In the genomic region with DNA sequence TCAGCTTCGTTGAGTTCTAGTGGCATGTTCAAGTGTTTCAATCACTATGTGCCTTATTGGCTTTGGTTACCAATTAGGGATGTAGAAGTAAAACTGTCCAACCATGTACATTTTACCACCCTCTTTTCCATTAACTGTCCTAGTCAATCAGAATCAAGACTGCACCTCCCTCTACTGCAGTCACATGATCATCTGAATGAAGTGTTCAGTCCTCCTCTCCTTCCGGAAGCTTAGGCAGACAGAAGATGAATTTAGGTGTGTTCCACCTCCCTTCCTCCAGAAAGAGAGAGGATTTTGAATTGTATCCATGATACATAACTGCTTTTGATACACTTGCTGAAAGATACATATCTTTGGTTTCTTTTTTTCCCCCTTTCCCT, we compare ENCODE assay signal across 16 cellular contexts.
A peak's percentile ranks its signal among the peaks of the same experiment; 100 is the strongest.
DNase-seq lines count a peak whose midpoint lies in the region; ATAC-seq, FAIRE-seq and TF ChIP-seq lines count a peak whose summit lies in the region.
"Had no signal": no experiment of that assay in that cellular context is flagged by ENCODE, and none has a peak within 500 bp of the region (broad histone marks: within the 10 kb centered on the region; RNA-seq: fewer than 3 reads in every experiment).

No MANE protein-coding gene starts in this region.

- no peaks in the 10 kb centered on the region for H3K9me3 Mint-ChIP-seq in stimulated activated naive CD8-positive, alpha-beta T cell treated with anti-CD3 and anti-CD28 coated beads, Interleukin-15, Interleukin-2, amounts not matched to agents 100 ng/mL and 50 ng/mL, for 24 hours
- H3K9me3 Mint-ChIP-seq in effector memory CD8-positive, alpha-beta T cell: no peaks in the 10 kb centered on the region

- peak overlapping the region; percentile 76 for H3K27ac Mint-ChIP-seq in stimulated activated naive CD8-positive, alpha-beta T cell treated with anti-CD3 and anti-CD28 coated beads, Interleukin-15, Interleukin-2, amounts not matched to agents 100 ng/mL and 50 ng/mL, for 24 hours
- H3K27ac Mint-ChIP-seq in effector memory CD8-positive, alpha-beta T cell: peak overlapping the region; percentile 89 to 91
- H3K27ac Mint-ChIP-seq: B cell had no signal

- H3K27ac ChIP-seq in Peyer's patch: peak overlapping the region in 3 of 4 donors; percentile 33 to 62 (median 53)
- no peak overlapping the region for H3K27ac ChIP-seq in pancreas
- H3K27ac ChIP-seq: ovary had no signal

- H3K4me3 ChIP-seq in Peyer's patch (no peak overlapping the region), pancreas (no peak overlapping the region)
- H3K4me3 ChIP-seq: ovary had no signal

- no peak for FAIRE-seq in pancreas (lab: Jason Lieb, UNC)

- no peak for TF ChIP-seq POLR2A in Peyer's patch (IDR thresholded peaks at IDR 0.05)

- H3K4me1 ChIP-seq in Peyer's patch (no peaks in the 10 kb centered on the region), pancreas (no peaks in the 10 kb centered on the region)

- H3K4me1 Mint-ChIP-seq in stimulated activated naive CD8-positive, alpha-beta T cell treated with anti-CD3 and anti-CD28 coated beads, Interleukin-15, Interleukin-2, amounts not matched to agents 100 ng/mL and 50 ng/mL, for 24 hours (ENCODE audit: low read depth): peaks cover 21% of the 10 kb centered on the region
- H3K4me1 Mint-ChIP-seq in effector memory CD8-positive, alpha-beta T cell (ENCODE audit: low read depth in 2 of 2): peaks cover 32 to 34% of the 10 kb centered on the region in 2 donors
- H3K4me1 Mint-ChIP-seq: B cell had no signal

- H3K36me3 ChIP-seq in Peyer's patch (peaks cover 0 to 45% (median 0%) of the 10 kb centered on the region in 3 donors), pancreas (peaks cover 0 to 3% (median 0%) of the 10 kb centered on the region in 3 donors)
- H3K36me3 ChIP-seq: ovary had no signal

- peaks cover 28% of the 10 kb centered on the region for H3K36me3 Mint-ChIP-seq in stimulated activated naive CD8-positive, alpha-beta T cell treated with anti-CD3 and anti-CD28 coated beads, Interleukin-15, Interleukin-2, amounts not matched to agents 100 ng/mL and 50 ng/mL, for 24 hours (ENCODE audit: low read depth)
- peaks cover 13% of the 10 kb centered on the region for H3K36me3 Mint-ChIP-seq in effector memory CD8-positive, alpha-beta T cell (ENCODE audit: insufficient read depth)

- H3K27me3 Mint-ChIP-seq in stimulated activated naive CD8-positive, alpha-beta T cell treated with anti-CD3 and anti-CD28 coated beads, Interleukin-15, Interleukin-2, amounts not matched to agents 100 ng/mL and 50 ng/mL, for 24 hours: no peaks in the 10 kb centered on the region
- no peaks in the 10 kb centered on the region for H3K27me3 Mint-ChIP-seq in effector memory CD8-positive, alpha-beta T cell
- H3K27me3 Mint-ChIP-seq: B cell had no signal

- H3K27me3 ChIP-seq in Peyer's patch: no peaks in the 10 kb centered on the region
- no peaks in the 10 kb centered on the region for H3K27me3 ChIP-seq in pancreas
- H3K27me3 ChIP-seq: ovary had no signal

- DNase-seq in stimulated activated naive CD8-positive, alpha-beta T cell treated with anti-CD3 and anti-CD28 coated beads, Interleukin-15, Interleukin-2, amounts not matched to agents 100 U/mL and 50 U/mL, for 24 hours: no peak
- no peak for DNase-seq in Peyer's patch
- no peak for DNase-seq in effector memory CD8-positive, alpha-beta T cell
- no peak for DNase-seq in pancreas
- no peak for DNase-seq in central memory CD4-positive, alpha-beta T cell
- DNase-seq: activated CD4-positive, CD25-positive, alpha-beta regulatory T cell treated with anti-CD3 and anti-CD28 coated beads, Interleukin-2, amount 50 U/mL, for 72 hours; cerebellar nuclear complex; DMS153; head of caudate nucleus; NCI-H1105; ovary; substantia nigra; T1000 had no signal

- no peak for ATAC-seq in stimulated activated naive CD8-positive, alpha-beta T cell treated with anti-CD3 and anti-CD28 coated beads, Interleukin-15, Interleukin-2, amounts not matched to agents 100 U/mL and 50 U/mL, for 24 hours
- ATAC-seq in effector memory CD8-positive, alpha-beta T cell (replicated peaks): no peak
- ATAC-seq in pancreas: no peak
- ATAC-seq in HG03175 (IDR thresholded peaks at IDR 0.05; ENCODE audit: unreplicated experiment): no peak

- H3K4me3 Mint-ChIP-seq in stimulated activated naive CD8-positive, alpha-beta T cell treated with anti-CD3 and anti-CD28 coated beads, Interleukin-15, Interleukin-2, amounts not matched to agents 100 ng/mL and 50 ng/mL, for 24 hours: peak overlapping the region; percentile 31
- H3K4me3 Mint-ChIP-seq in effector memory CD8-positive, alpha-beta T cell: peak overlapping the region; percentile 15 to 48
- H3K4me3 Mint-ChIP-seq: B cell had no signal

- H3K9me3 ChIP-seq in Peyer's patch: no peaks in the 10 kb centered on the region
- H3K9me3 ChIP-seq in pancreas: no peaks in the 10 kb centered on the region
- H3K9me3 ChIP-seq: ovary had no signal

- 95 to 97% methylated on average over 2 of the region's 2 CpGs for WGBS in pancreas, 2 donors

- intact Hi-C loops in pancreas (cut with DNase I): no loop called here

- TF ChIP-seq CTCF in Peyer's patch (IDR thresholded peaks at IDR 0.05): no peak
- TF ChIP-seq CTCF in pancreas (IDR thresholded peaks at IDR 0.05): no peak

Comparison
In these comparisons a context has a peak if more than half of its experiments do, and no peak if none do; other contexts are left out.
1. H3K27ac ChIP-seq: peak in Peyer's patch (3 of 4); none in pancreas (0 of 4).